ENCODE assay signal across 8 cellular contexts in genomic region chr19:47608908-47609879, GRCh38. TPM values are rescaled to one million over a fixed set of nuclear protein-coding genes. Genes with fewer than 3 reads are reported as not detected.
A peak's percentile ranks its signal among the peaks of the same experiment; 100 is the strongest.
DNase-seq lines count a peak whose midpoint lies in the region; ATAC-seq and TF ChIP-seq lines count a peak whose summit lies in the region.

Gene BICRA, plus strand, starts transcription at chr19:47609134. Its CDS starts 64,441 bp downstream, at chr19:47673575.

- in situ Hi-C loops in GM18951 (cut with MboI; ENCODE audit: low sequenced_read_pairs, unreplicated experiment), result no loop called here

- peak; percentile 24 for TF ChIP-seq POLR2A in GM18951 (IDR thresholded peaks at IDR 0.05; ENCODE audit: extremely low read depth, insufficient read depth, insufficient read length)

- DNase-seq in AG20443 (ENCODE audit: low spot score), result peak; percentile 91
- DNase-seq in NCI-H345 treated with DMSO at 0.1 percent for 48 hours (lab: John Stamatoyannopoulos, UW; ENCODE audit: unreplicated experiment), result peak; percentile 10
- peak; percentile 79 for DNase-seq in activated CD4-positive, alpha-beta T cell treated with anti-CD3 and anti-CD28 coated beads, Interleukin-2, amount 50 U/mL, for 1 hour
- DNase-seq in dedifferentiated amniotic fluid mesenchymal stem cell (ENCODE audit: extremely low spot score), result peak; percentile 60
- DNase-seq in left lobe of liver (ENCODE audit: low spot score), result peak; percentile 84
- peak; percentile 83 for DNase-seq in stimulated activated CD4-positive, alpha-beta T cell treated with anti-CD3 and anti-CD28 coated beads, Interleukin-1b, Interleukin-23, amount 100 ng/mL, for 48 hours

- ATAC-seq in HG03159 (IDR thresholded peaks at IDR 0.05; ENCODE audit: unreplicated experiment) (peak; percentile 47), left lobe of liver (peak; percentile 50)

RNA-seq across cellular contexts. Expression of gene BICRA, which starts in this region (rescaled TPM):
- total RNA-seq in left lobe of liver, result 6.7 TPM

Comparison
In these comparisons a context has a peak if more than half of its experiments do, and no peak if none do; other contexts are left out.
1. Peak in every context shown above with its lines: DNase-seq and ATAC-seq.
2. DNase-seq: peak in every context shown above with its lines; median percentile 91 in AG20443; 84 in left lobe of liver; 83 in stimulated activated CD4-positive, alpha-beta T cell treated with anti-CD3 and anti-CD28 coated beads, Interleukin-1b, Interleukin-23, amount 100 ng/mL, for 48 hours; 79 in activated CD4-positive, alpha-beta T cell treated with anti-CD3 and anti-CD28 coated beads, Interleukin-2, amount 50 U/mL, for 1 hour; 60 in dedifferentiated amniotic fluid mesenchymal stem cell; 10 in NCI-H345 treated with DMSO at 0.1 percent for 48 hours.